In genomic region chrX:110145854-110146253, GRCh38 we compare ENCODE assay signal across 9 cellular contexts.
DNase-seq lines count a peak whose midpoint lies in the region; ATAC-seq and TF ChIP-seq lines count a peak whose summit lies in the region.
"Had no signal": no experiment of that assay in that cellular context is flagged by ENCODE, and none has a peak within 500 bp of the region (broad histone marks: within the 10 kb centered on the region; RNA-seq: fewer than 3 reads in every experiment).

No MANE protein-coding gene starts in this region.

- 11 to 23% (median 16%) methylated on average over 4 of the region's 4 CpGs for WGBS in adrenal gland, 4 donors

- DNase-seq in NCI-H146 (lab: John Stamatoyannopoulos, UW) (peak; percentile 0), NCI-H146 treated with DMSO at 0.1 percent for 48 hours (lab: John Stamatoyannopoulos, UW; ENCODE audit: unreplicated experiment) (no peak), GM20000 (ENCODE audit: low spot score) (peak; percentile 15), adrenal gland (peak in 5 of 7 donors; percentile 20 to 58 (median 44)), inferior parietal cortex (ENCODE audit: extremely low spot score) (peak; percentile 36), thoracic aorta (ENCODE audit: low spot score) (no peak), NCI-H2029 (lab: John Stamatoyannopoulos, UW) (no peak)

- H3K27me3 ChIP-seq in Loucy (ENCODE audit: insufficient read depth, low read length, poor library complexity, severe bottlenecking), result no peaks in the 10 kb centered on the region
- peaks cover 4% of the 10 kb centered on the region for H3K27me3 ChIP-seq in adrenal gland
- H3K27me3 ChIP-seq in thoracic aorta (replicated peaks; ENCODE audit: insufficient read depth), result no peaks in the 10 kb centered on the region

- H3K4me3 ChIP-seq in Loucy (ENCODE audit: low read length, poor library complexity, severe bottlenecking) (no peak overlapping the region), adrenal gland (no peak overlapping the region), thoracic aorta (no peak overlapping the region)
- H3K4me3 ChIP-seq: BLaER1 treated with 17β-estradiol and CSF1 and Interleukin-3, amounts not matched to agents 10 nM and 100 nM had no signal

- no peak overlapping the region for H3K9ac ChIP-seq in Loucy (ENCODE audit: low read depth, low read length, poor library complexity, severe bottlenecking)
- H3K9ac ChIP-seq: BLaER1 treated with 17β-estradiol and CSF1 and Interleukin-3, amounts not matched to agents 10 nM and 100 nM had no signal

- intact Hi-C loops in adrenal gland (cut with DNase I), result loop anchor here (5.0 to 10.0 kb wide), 2 partner anchors 231 to 234 kb away; no protein-coding TSS in a partner anchor

- H3K9me3 ChIP-seq in Loucy (ENCODE audit: insufficient read depth, low read depth, low read length) (no peaks in the 10 kb centered on the region), adrenal gland (replicated peaks in 1 of 3) (no peaks in the 10 kb centered on the region), thoracic aorta (no peaks in the 10 kb centered on the region)

- no peak overlapping the region for H2AFZ ChIP-seq in Loucy (ENCODE audit: low read length)

- no peaks in the 10 kb centered on the region for H3K4me1 ChIP-seq in Loucy (ENCODE audit: insufficient read depth, low read length, poor library complexity, severe bottlenecking)
- H3K4me1 ChIP-seq in adrenal gland (replicated peaks in 1 of 2), result no peaks in the 10 kb centered on the region
- H3K4me1 ChIP-seq in thoracic aorta (ENCODE audit: control insufficient read depth in 1 of 2, low read depth in 2 of 2), result peaks cover 0 to 38% of the 10 kb centered on the region in 2 donors

- no peak overlapping the region for H3K4me2 ChIP-seq in Loucy (ENCODE audit: low read depth, low read length, poor library complexity, severe bottlenecking)

- H3K79me2 ChIP-seq in Loucy (ENCODE audit: insufficient read depth, low read length), result no peaks in the 10 kb centered on the region

- ATAC-seq in thoracic aorta (ENCODE audit: insufficient number of reproducible peaks, low FRiP score, low read depth), result no peak

- H3K36me3 ChIP-seq in Loucy (ENCODE audit: insufficient read depth, low read length) (peaks cover 27% of the 10 kb centered on the region; the same call in 1 of the 2 replicates), adrenal gland (replicated peaks in 1 of 2) (no peaks in the 10 kb centered on the region), thoracic aorta (no peaks in the 10 kb centered on the region)

- H4K20me1 ChIP-seq in Loucy (ENCODE audit: insufficient read depth, low read length, poor library complexity, severe bottlenecking), result peaks cover 5% of the 10 kb centered on the region

- TF ChIP-seq POLR2A in adrenal gland (IDR thresholded peaks at IDR 0.05), result no peak

- H3K27ac ChIP-seq in adrenal gland, result no peak overlapping the region
- peak overlapping the region in 1 of 2 donors; percentile 77 for H3K27ac ChIP-seq in thoracic aorta

- H3K9me2 ChIP-seq in Loucy (replicated peaks; ENCODE audit: low read depth, low read length), result no peaks in the 10 kb centered on the region

- TF ChIP-seq CTCF in GM20000 (IDR thresholded peaks at IDR 0.05; ENCODE audit: extremely low read depth, missing control alignments) (peak; percentile 51), Loucy (conservative IDR thresholded peaks at IDR 0.05; ENCODE audit: low read length) (peak; percentile 63), adrenal gland (IDR thresholded peaks at IDR 0.05) (peak; percentile 34 to 66 (median 53)), thoracic aorta (IDR thresholded peaks at IDR 0.05) (peak; percentile 35)

- no peaks in the 10 kb centered on the region for H3F3A ChIP-seq in Loucy (ENCODE audit: low read depth)

Comparison
In these comparisons a context has a peak if more than half of its experiments do, and no peak if none do; other contexts are left out.
1. DNase-seq: peak in NCI-H146 (single experiment), GM20000 (single experiment), adrenal gland (5 of 7) and inferior parietal cortex (single experiment); none in NCI-H146 treated with DMSO at 0.1 percent for 48 hours (single experiment), thoracic aorta (single experiment) and NCI-H2029 (single experiment).
2. Peak in every context shown above with its lines, with median percentiles within 50 percentile points of each other: CTCF ChIP-seq.